Comparison of ENCODE assay signal across 1 cellular context in the genomic region with DNA sequence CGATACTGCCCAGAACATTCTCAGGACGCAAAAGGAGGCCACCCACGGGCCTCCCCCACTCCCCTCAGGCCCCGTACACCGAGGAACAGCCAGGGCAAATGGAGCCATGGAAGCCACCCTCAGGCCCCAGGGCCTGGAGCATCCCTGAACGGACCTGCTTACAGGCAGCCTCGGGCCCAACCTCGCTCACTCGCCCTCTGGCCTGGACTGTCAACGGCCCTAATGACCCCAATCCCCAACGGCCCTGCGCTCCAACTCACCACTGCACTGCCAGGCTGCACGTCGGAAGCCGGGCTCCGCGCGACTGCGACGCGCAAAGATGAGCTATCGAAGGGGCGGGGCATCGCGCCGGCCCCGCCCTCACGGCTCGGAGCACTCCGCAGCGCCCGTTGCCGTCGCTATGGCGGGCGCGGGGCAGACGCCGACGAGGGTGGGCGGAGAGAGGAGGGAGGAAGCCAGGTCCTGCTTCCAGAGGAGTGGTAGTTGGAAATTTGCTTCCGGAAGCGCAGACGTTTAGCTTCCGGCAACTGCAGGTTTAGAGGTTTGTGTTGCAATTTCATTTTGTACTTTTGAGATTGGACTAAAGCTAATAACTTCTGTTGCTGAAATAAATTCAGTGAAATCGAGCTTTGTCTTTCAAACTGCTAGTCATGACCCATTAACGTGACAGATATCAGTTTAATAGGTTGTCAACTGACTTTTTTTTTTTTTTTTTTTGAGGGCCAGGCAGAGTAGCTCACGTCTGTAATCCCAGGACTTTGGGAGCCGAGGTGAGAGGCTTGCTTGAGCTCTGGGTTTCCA.
TF ChIP-seq lines count a peak whose summit lies in the region.

A gene (minus strand): TSS at position 308 of the 801 bp plus-strand sequence. CDS start 3,923 bp downstream, outside the sequence.

TF ChIP-seq in GM12878, 131 proteins besides CTCF, POLR2A, EP300 and RAD21 (continued from another document):
- TF ChIP-seq, protein P1, sequence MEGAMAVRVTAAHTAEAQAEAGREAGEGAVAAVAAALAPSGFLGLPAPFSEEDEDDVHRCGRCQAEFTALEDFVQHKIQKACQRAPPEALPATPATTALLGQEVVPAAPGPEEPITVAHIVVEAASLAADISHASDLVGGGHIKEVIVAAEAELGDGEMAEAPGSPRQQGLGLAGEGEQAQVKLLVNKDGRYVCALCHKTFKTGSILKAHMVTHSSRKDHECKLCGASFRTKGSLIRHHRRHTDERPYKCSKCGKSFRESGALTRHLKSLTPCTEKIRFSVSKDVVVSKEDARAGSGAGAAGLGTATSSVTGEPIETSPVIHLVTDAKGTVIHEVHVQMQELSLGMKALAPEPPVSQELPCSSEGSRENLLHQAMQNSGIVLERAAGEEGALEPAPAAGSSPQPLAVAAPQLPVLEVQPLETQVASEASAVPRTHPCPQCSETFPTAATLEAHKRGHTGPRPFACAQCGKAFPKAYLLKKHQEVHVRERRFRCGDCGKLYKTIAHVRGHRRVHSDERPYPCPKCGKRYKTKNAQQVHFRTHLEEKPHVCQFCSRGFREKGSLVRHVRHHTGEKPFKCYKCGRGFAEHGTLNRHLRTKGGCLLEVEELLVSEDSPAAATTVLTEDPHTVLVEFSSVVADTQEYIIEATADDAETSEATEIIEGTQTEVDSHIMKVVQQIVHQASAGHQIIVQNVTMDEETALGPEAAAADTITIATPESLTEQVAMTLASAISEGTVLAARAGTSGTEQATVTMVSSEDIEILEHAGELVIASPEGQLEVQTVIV (IDR thresholded peaks at IDR 0.05; ENCODE audit: borderline replicate concordance, partially characterized antibody) = no peak
- TF ChIP-seq IKZF2 (IDR thresholded peaks at IDR 0.05) = peak; percentile 78 to 79; a peak in 3 of 4 replicates
- peak; percentile 80 for TF ChIP-seq NR2C1 (IDR thresholded peaks at IDR 0.05)
- TF ChIP-seq, protein P2, sequence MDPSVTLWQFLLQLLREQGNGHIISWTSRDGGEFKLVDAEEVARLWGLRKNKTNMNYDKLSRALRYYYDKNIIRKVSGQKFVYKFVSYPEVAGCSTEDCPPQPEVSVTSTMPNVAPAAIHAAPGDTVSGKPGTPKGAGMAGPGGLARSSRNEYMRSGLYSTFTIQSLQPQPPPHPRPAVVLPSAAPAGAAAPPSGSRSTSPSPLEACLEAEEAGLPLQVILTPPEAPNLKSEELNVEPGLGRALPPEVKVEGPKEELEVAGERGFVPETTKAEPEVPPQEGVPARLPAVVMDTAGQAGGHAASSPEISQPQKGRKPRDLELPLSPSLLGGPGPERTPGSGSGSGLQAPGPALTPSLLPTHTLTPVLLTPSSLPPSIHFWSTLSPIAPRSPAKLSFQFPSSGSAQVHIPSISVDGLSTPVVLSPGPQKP (IDR thresholded peaks at IDR 0.05; ENCODE audit: low read depth, low read length) = 0 out of 2 replicates have a peak, but pooled peaks have one; percentile 37
- no peak; the same call in 1 of the 2 replicates for TF ChIP-seq BMI1 (IDR thresholded peaks at IDR 0.05; ENCODE audit: borderline replicate concordance)
- peak; percentile 94 for TF ChIP-seq IKZF1 (conservative IDR thresholded peaks at IDR 0.05)
- peak; percentile 47; the same call in 1 of the 2 replicates for TF ChIP-seq BACH1 (IDR thresholded peaks at IDR 0.05; ENCODE audit: borderline replicate concordance)
- no peak for TF ChIP-seq ZNF384 (IDR thresholded peaks at IDR 0.05; ENCODE audit: borderline replicate concordance, low read depth, low read length)
- TF ChIP-seq PML (IDR thresholded peaks at IDR 0.05; ENCODE audit: low read length) = peak; percentile 81
- TF ChIP-seq MEF2B (IDR thresholded peaks at IDR 0.05; ENCODE audit: partially characterized antibody, poor library complexity, severe bottlenecking) = no peak
- TF ChIP-seq GABPA (IDR thresholded peaks at IDR 0.05; ENCODE audit: low read depth) = peak; percentile 80
- TF ChIP-seq, protein P3, sequence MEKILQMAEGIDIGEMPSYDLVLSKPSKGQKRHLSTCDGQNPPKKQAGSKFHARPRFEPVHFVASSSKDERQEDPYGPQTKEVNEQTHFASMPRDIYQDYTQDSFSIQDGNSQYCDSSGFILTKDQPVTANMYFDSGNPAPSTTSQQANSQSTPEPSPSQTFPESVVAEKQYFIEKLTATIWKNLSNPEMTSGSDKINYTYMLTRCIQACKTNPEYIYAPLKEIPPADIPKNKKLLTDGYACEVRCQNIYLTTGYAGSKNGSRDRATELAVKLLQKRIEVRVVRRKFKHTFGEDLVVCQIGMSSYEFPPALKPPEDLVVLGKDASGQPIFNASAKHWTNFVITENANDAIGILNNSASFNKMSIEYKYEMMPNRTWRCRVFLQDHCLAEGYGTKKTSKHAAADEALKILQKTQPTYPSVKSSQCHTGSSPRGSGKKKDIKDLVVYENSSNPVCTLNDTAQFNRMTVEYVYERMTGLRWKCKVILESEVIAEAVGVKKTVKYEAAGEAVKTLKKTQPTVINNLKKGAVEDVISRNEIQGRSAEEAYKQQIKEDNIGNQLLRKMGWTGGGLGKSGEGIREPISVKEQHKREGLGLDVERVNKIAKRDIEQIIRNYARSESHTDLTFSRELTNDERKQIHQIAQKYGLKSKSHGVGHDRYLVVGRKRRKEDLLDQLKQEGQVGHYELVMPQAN (conservative IDR thresholded peaks at IDR 0.05) = peak; percentile 96
- TF ChIP-seq RAD51 (IDR thresholded peaks at IDR 0.05) = no peak
- TF ChIP-seq POLR2AphosphoS2 (IDR thresholded peaks at IDR 0.05; ENCODE audit: low read depth, low read length) = 0 out of 2 replicates have a peak, but pooled peaks have one; percentile 25
- 0 out of 2 replicates have a peak, but pooled peaks have one; percentile 5 for TF ChIP-seq SMC3 (IDR thresholded peaks at IDR 0.05; ENCODE audit: borderline replicate concordance, low read length)
- TF ChIP-seq SIN3A (IDR thresholded peaks at IDR 0.05; ENCODE audit: low read depth, low read length) = peak; percentile 95
- TF ChIP-seq, protein P4, sequence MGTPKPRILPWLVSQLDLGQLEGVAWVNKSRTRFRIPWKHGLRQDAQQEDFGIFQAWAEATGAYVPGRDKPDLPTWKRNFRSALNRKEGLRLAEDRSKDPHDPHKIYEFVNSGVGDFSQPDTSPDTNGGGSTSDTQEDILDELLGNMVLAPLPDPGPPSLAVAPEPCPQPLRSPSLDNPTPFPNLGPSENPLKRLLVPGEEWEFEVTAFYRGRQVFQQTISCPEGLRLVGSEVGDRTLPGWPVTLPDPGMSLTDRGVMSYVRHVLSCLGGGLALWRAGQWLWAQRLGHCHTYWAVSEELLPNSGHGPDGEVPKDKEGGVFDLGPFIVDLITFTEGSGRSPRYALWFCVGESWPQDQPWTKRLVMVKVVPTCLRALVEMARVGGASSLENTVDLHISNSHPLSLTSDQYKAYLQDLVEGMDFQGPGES (IDR thresholded peaks at IDR 0.05) = no peak
- TF ChIP-seq CBFB (IDR thresholded peaks at IDR 0.05; ENCODE audit: low read depth) = peak; percentile 61; the same call in 1 of the 2 replicates
- peak; percentile 22; the same call in 1 of the 2 replicates for TF ChIP-seq MTA3 (IDR thresholded peaks at IDR 0.05; ENCODE audit: borderline replicate concordance, low read length)
- peak; percentile 96 for TF ChIP-seq MXI1 (IDR thresholded peaks at IDR 0.05; ENCODE audit: low read depth, low read length)
- peak; percentile 18; the same call in 1 of the 2 replicates for TF ChIP-seq PAX5 (IDR thresholded peaks at IDR 0.05; ENCODE audit: borderline replicate concordance, low read depth, low read length)
- TF ChIP-seq TCF12 (IDR thresholded peaks at IDR 0.05; ENCODE audit: low read depth, low read length) = peak; percentile 69; the same call in 1 of the 2 replicates
- 0 out of 2 replicates have a peak, but pooled peaks have one; percentile 33 for TF ChIP-seq MYB (IDR thresholded peaks at IDR 0.05; ENCODE audit: borderline replicate concordance, low read depth, low read length)
- TF ChIP-seq, protein P5, sequence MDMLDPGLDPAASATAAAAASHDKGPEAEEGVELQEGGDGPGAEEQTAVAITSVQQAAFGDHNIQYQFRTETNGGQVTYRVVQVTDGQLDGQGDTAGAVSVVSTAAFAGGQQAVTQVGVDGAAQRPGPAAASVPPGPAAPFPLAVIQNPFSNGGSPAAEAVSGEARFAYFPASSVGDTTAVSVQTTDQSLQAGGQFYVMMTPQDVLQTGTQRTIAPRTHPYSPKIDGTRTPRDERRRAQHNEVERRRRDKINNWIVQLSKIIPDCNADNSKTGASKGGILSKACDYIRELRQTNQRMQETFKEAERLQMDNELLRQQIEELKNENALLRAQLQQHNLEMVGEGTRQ (IDR thresholded peaks at IDR 0.05; ENCODE audit: borderline replicate concordance, low read depth, low read length) = no peak
- TF ChIP-seq, protein P6, sequence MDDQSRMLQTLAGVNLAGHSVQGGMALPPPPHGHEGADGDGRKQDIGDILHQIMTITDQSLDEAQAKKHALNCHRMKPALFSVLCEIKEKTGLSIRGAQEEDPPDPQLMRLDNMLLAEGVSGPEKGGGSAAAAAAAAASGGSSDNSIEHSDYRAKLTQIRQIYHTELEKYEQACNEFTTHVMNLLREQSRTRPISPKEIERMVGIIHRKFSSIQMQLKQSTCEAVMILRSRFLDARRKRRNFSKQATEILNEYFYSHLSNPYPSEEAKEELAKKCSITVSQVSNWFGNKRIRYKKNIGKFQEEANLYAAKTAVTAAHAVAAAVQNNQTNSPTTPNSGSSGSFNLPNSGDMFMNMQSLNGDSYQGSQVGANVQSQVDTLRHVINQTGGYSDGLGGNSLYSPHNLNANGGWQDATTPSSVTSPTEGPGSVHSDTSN (IDR thresholded peaks at IDR 0.05; ENCODE audit: insufficient replicate concordance, low read depth, low read length) = no peak
- TF ChIP-seq, protein P7, sequence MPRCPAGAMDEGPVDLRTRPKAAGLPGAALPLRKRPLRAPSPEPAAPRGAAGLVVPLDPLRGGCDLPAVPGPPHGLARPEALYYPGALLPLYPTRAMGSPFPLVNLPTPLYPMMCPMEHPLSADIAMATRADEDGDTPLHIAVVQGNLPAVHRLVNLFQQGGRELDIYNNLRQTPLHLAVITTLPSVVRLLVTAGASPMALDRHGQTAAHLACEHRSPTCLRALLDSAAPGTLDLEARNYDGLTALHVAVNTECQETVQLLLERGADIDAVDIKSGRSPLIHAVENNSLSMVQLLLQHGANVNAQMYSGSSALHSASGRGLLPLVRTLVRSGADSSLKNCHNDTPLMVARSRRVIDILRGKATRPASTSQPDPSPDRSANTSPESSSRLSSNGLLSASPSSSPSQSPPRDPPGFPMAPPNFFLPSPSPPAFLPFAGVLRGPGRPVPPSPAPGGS (IDR thresholded peaks at IDR 0.05; ENCODE audit: borderline replicate concordance, insufficient read depth, low read depth, low read length, poor library complexity, severe bottlenecking) = no peak
- no peak for TF ChIP-seq MYC (IDR thresholded peaks at IDR 0.05; ENCODE audit: insufficient read depth, insufficient read length, insufficient replicate concordance, low read length, severe bottlenecking)
- peak; percentile 81 for TF ChIP-seq NBN (IDR thresholded peaks at IDR 0.05)
- TF ChIP-seq FOXK2 (IDR thresholded peaks at IDR 0.05) = no peak
- TF ChIP-seq CREB1 (IDR thresholded peaks at IDR 0.05; ENCODE audit: low read depth) = peak; percentile 99
- peak; percentile 55; the same call in 1 of the 3 replicates for TF ChIP-seq POU2F2 (IDR thresholded peaks at IDR 0.05; ENCODE audit: borderline replicate concordance, low read depth, low read length)
- TF ChIP-seq SUPT20H (IDR thresholded peaks at IDR 0.05; ENCODE audit: borderline replicate concordance, control insufficient read depth, low read depth, low read length) = no peak
- no peak for TF ChIP-seq CHD4 (IDR thresholded peaks at IDR 0.05)
- peak; percentile 33; the same call in 1 of the 2 replicates for TF ChIP-seq SPI1 (IDR thresholded peaks at IDR 0.05; ENCODE audit: borderline replicate concordance, insufficient read depth, low read depth, low read length)
- peak; percentile 10 to 42; a peak in 2 of 4 replicates for TF ChIP-seq BHLHE40 (IDR thresholded peaks at IDR 0.05; ENCODE audit: borderline replicate concordance in 1 of 2, low read depth in 2 of 2, low read length in 1 of 2)
- TF ChIP-seq EED (IDR thresholded peaks at IDR 0.05; ENCODE audit: low read depth) = peak; percentile 75
